27 cellular contexts compared by ENCODE assay signal in genomic region chr7:116280803-116281202, GRCh38.
"Had no signal": no experiment of that assay in that cellular context is flagged by ENCODE, and none has a peak within 500 bp of the region (broad histone marks: within the 10 kb centered on the region; RNA-seq: fewer than 3 reads in every experiment).

No MANE protein-coding gene starts in this region.

- H3K27me3 ChIP-seq: adrenal gland, MG63, Peyer's patch, SJSA1 had no signal

- H3K4me3 ChIP-seq: adrenal gland, MG63, Peyer's patch, SJSA1 had no signal

- H3K4me1 ChIP-seq: adrenal gland, Peyer's patch had no signal

- H3K4me3 Mint-ChIP-seq: activated B cell treated with CpG ODN at 0.5 μM for 24 hours; activated CD4-positive, alpha-beta memory T cell treated with anti-CD3 and anti-CD28 coated beads, Interleukin-2, amount 10 ng/mL, durations not matched to agents 7 days and 5 days; activated naive CD8-positive, alpha-beta T cell treated with anti-CD3 and anti-CD28 coated beads, Interleukin-2, amount 10 ng/mL, durations not matched to agents 7 days and 5 days; T-helper 17 cell had no signal

- H3K9me3 Mint-ChIP-seq: activated B cell treated with CpG ODN at 0.5 μM for 24 hours; activated CD4-positive, alpha-beta memory T cell treated with anti-CD3 and anti-CD28 coated beads, Interleukin-2, amount 10 ng/mL, durations not matched to agents 7 days and 5 days; activated naive CD8-positive, alpha-beta T cell treated with anti-CD3 and anti-CD28 coated beads, Interleukin-2, amount 10 ng/mL, durations not matched to agents 7 days and 5 days had no signal

- H3K27ac ChIP-seq: adrenal gland, KMS-11, Peyer's patch, RWPE1, SJSA1 had no signal

- H3K36me3 ChIP-seq: adrenal gland, MG63, Peyer's patch, SJSA1 had no signal

- H3K27ac Mint-ChIP-seq: activated B cell treated with CpG ODN at 0.5 μM for 24 hours; activated CD4-positive, alpha-beta memory T cell treated with anti-CD3 and anti-CD28 coated beads, Interleukin-2, amount 10 ng/mL, durations not matched to agents 7 days and 5 days; activated naive CD8-positive, alpha-beta T cell treated with anti-CD3 and anti-CD28 coated beads, Interleukin-2, amount 10 ng/mL, durations not matched to agents 7 days and 5 days; T-helper 17 cell had no signal

- DNase-seq: activated B cell treated with CpG ODN at 0.5 μM for 24 hours; activated CD4-positive, alpha-beta memory T cell treated with anti-CD3 and anti-CD28 coated beads, Interleukin-2, amount 10 ng/mL, durations not matched to agents 7 days and 5 days; activated CD4-positive, alpha-beta T cell treated with anti-CD3 and anti-CD28 coated beads for 1 hour; activated CD4-positive, alpha-beta T cell treated with anti-CD3 and anti-CD28 coated beads, Interleukin-2, amount 50 U/mL, for 1 hour; activated naive CD4-positive, alpha-beta T cell treated with anti-CD3 and anti-CD28 coated beads, Interleukin-2, amount 50 U/mL, for 16 hours; activated naive CD8-positive, alpha-beta T cell treated with anti-CD3 and anti-CD28 coated beads, Interleukin-2, amount 10 ng/mL, durations not matched to agents 7 days and 5 days; activated T-cell treated with anti-CD3 and anti-CD28 coated beads for 4 hours; adrenal gland; cerebellar nuclear complex; MG63; MV-4-11; NCI-H1092 treated with DMSO at 0.1 percent for 48 hours; NCI-H1417 treated with DMSO at 0.1 percent for 48 hours; NCI-H1694; NCI-H2029; NCI-H345; NCI-H510A treated with DMSO at 0.1 percent for 48 hours; NCI-H69; NK-92 treated with Interleukin-12 subunit alpha and Interleukin-12 subunit beta, amount 100 ng/mL, for 24 hours; OCI-M1; Peyer's patch; SHP77; T-helper 17 cell; T-helper 9 cell had no signal

- ATAC-seq: T-helper 17 cell had no signal

- H3K9ac ChIP-seq: KMS-11 had no signal

- H3K36me3 Mint-ChIP-seq: activated naive CD8-positive, alpha-beta T cell treated with anti-CD3 and anti-CD28 coated beads, Interleukin-2, amount 10 ng/mL, durations not matched to agents 7 days and 5 days had no signal

- H3K4me1 Mint-ChIP-seq: activated B cell treated with CpG ODN at 0.5 μM for 24 hours had no signal

- H3K9me3 ChIP-seq: adrenal gland, MG63, Peyer's patch, SJSA1 had no signal

- H3K4me2 ChIP-seq: KMS-11 had no signal
